ENCODE assay signal across 1 cellular context in genomic region chr4:126916626-126917140, GRCh38.
TF ChIP-seq lines count a peak whose summit lies in the region.

No MANE protein-coding gene starts in this region.

TF ChIP-seq in SK-N-SH, 30 proteins besides CTCF, POLR2A, EP300 and RAD21 (continued from another document):
- TF ChIP-seq NRF1 (IDR thresholded peaks at IDR 0.05; ENCODE audit: low read depth, low read length) (no peak), CHD2 (IDR thresholded peaks at IDR 0.05; ENCODE audit: low read length, partially characterized antibody) (no peak), FOSL2 (IDR thresholded peaks at IDR 0.05; ENCODE audit: borderline replicate concordance, low read depth) (peak; percentile 37; the same call in 1 of the 2 replicates), ZBTB33 (IDR thresholded peaks at IDR 0.05; ENCODE audit: borderline replicate concordance, low read depth) (peak; percentile 37; the same call in 1 of the 2 replicates), MEF2A (IDR thresholded peaks at IDR 0.05; ENCODE audit: borderline replicate concordance, low read depth) (peak; percentile 48; the same call in 1 of the 2 replicates)
- TF ChIP-seq, protein P1, sequence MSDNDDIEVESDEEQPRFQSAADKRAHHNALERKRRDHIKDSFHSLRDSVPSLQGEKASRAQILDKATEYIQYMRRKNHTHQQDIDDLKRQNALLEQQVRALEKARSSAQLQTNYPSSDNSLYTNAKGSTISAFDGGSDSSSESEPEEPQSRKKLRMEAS (IDR thresholded peaks at IDR 0.05; ENCODE audit: low read depth) = peak; percentile 53; the same call in 1 of the 2 replicates
TF ChIP-seq in SK-N-SH: peak in this region for 9.
